ENCODE assay signal across 33 cellular contexts in genomic region chr9:13674926-13675637, GRCh38.
"Had no signal": no experiment of that assay in that cellular context is flagged by ENCODE, and none has a peak within 500 bp of the region (broad histone marks: within the 10 kb centered on the region; RNA-seq: fewer than 3 reads in every experiment).

No MANE protein-coding gene starts in this region.

- H3K27ac Mint-ChIP-seq: activated naive CD4-positive, alpha-beta T cell treated with anti-CD3 and anti-CD28 coated beads for 36 hours; activated naive CD8-positive, alpha-beta T cell treated with anti-CD3 and anti-CD28 coated beads for 36 hours; activated T-helper 1 cell treated with anti-CD3 and anti-CD28 coated beads, Interleukin-12 subunit alpha, Interleukin-12 subunit beta, Interleukin-2, Interleukin-4 antibody, amounts not matched to agents 30 ng/mL and 10 ng/mL and 1 ng/mL, durations not matched to agents 14 hours and 24 hours and 36 hours; memory B cell; natural killer cell treated with Interleukin-12 subunit alpha and Interleukin-12 subunit beta and Interleukin-15 and Interleukin-18, amount 100 ng/mL, for 72 hours; progenitor cell of endocrine pancreas; stimulated activated memory B cell treated with anti-CD40 and anti-IgM and Interleukin-4, amounts not matched to agents 10 μg/mL and 1 μg/mL and 100 μg/mL, for 72 hours; stimulated activated naive CD8-positive, alpha-beta T cell treated with anti-CD3 and anti-CD28 coated beads, Interleukin-15, amount 100 ng/mL, for 72 hours; T-helper 1 cell treated with Interleukin-12 subunit alpha and Interleukin-12 subunit beta and Interleukin-4 antibody, amounts not matched to agents 30 μg/mL and 1 μg/mL, for 36 hours had no signal

- H3K4me1 Mint-ChIP-seq: activated naive CD8-positive, alpha-beta T cell treated with anti-CD3 and anti-CD28 coated beads for 36 hours; memory B cell; stimulated activated memory B cell treated with anti-CD40 and anti-IgM and Interleukin-4, amounts not matched to agents 10 μg/mL and 1 μg/mL and 100 μg/mL, for 72 hours; stimulated activated naive CD8-positive, alpha-beta T cell treated with anti-CD3 and anti-CD28 coated beads, Interleukin-15, amount 100 ng/mL, for 72 hours had no signal

- H3K9me3 ChIP-seq: adrenal gland, body of pancreas, mucosa of descending colon, neutrophil, ovary, thyroid gland, upper lobe of left lung, vagina had no signal

- H3K4me2 ChIP-seq: hepatocyte, smooth muscle cell had no signal

- H3K36me3 Mint-ChIP-seq: activated naive CD8-positive, alpha-beta T cell treated with anti-CD3 and anti-CD28 coated beads for 36 hours; memory B cell; natural killer cell treated with Interleukin-12 subunit alpha and Interleukin-12 subunit beta and Interleukin-15 and Interleukin-18, amount 100 ng/mL, for 72 hours; stimulated activated memory B cell treated with anti-CD40 and anti-IgM and Interleukin-4, amounts not matched to agents 10 μg/mL and 1 μg/mL and 100 μg/mL, for 72 hours had no signal

- H2AFZ ChIP-seq: hepatocyte had no signal

- H3K27ac ChIP-seq: adrenal gland, body of pancreas, esophagus squamous epithelium, hepatocyte, neutrophil, ovary, thyroid gland, upper lobe of left lung, vagina, VCaP had no signal

- H3K27me3 Mint-ChIP-seq: activated naive CD8-positive, alpha-beta T cell treated with anti-CD3 and anti-CD28 coated beads for 36 hours; memory B cell; natural killer cell treated with Interleukin-12 subunit alpha and Interleukin-12 subunit beta and Interleukin-15 and Interleukin-18, amount 100 ng/mL, for 72 hours; progenitor cell of endocrine pancreas; stimulated activated memory B cell treated with anti-CD40 and anti-IgM and Interleukin-4, amounts not matched to agents 10 μg/mL and 1 μg/mL and 100 μg/mL, for 72 hours; stimulated activated naive CD8-positive, alpha-beta T cell treated with anti-CD3 and anti-CD28 coated beads, Interleukin-15, amount 100 ng/mL, for 72 hours had no signal

- H3K36me3 ChIP-seq: adrenal gland, esophagus squamous epithelium, neutrophil, ovary, thyroid gland, upper lobe of left lung, vagina had no signal

- ATAC-seq: body of pancreas; mucosa of descending colon; natural killer cell treated with Interleukin-12 subunit alpha and Interleukin-12 subunit beta and Interleukin-15 and Interleukin-18, amount 100 ng/mL, for 72 hours; stimulated activated memory B cell treated with anti-CD40 and anti-IgM and Interleukin-4, amounts not matched to agents 10 μg/mL and 1 μg/mL and 100 μg/mL, for 72 hours; stimulated activated naive CD8-positive, alpha-beta T cell treated with anti-CD3 and anti-CD28 coated beads, Interleukin-15, amount 100 ng/mL, for 72 hours had no signal

- H3K4me3 ChIP-seq: adrenal gland, body of pancreas, esophagus squamous epithelium, hepatocyte, mucosa of descending colon, ovary, smooth muscle cell, thyroid gland, upper lobe of left lung, vagina had no signal

- H3K4me3 Mint-ChIP-seq: activated naive CD4-positive, alpha-beta T cell treated with anti-CD3 and anti-CD28 coated beads for 36 hours; activated naive CD8-positive, alpha-beta T cell treated with anti-CD3 and anti-CD28 coated beads for 36 hours; activated T-helper 1 cell treated with anti-CD3 and anti-CD28 coated beads, Interleukin-12 subunit alpha, Interleukin-12 subunit beta, Interleukin-2, Interleukin-4 antibody, amounts not matched to agents 30 ng/mL and 10 ng/mL and 1 ng/mL, durations not matched to agents 14 hours and 24 hours and 36 hours; memory B cell; natural killer cell treated with Interleukin-12 subunit alpha and Interleukin-12 subunit beta and Interleukin-15 and Interleukin-18, amount 100 ng/mL, for 72 hours; stimulated activated memory B cell treated with anti-CD40 and anti-IgM and Interleukin-4, amounts not matched to agents 10 μg/mL and 1 μg/mL and 100 μg/mL, for 72 hours; stimulated activated naive CD8-positive, alpha-beta T cell treated with anti-CD3 and anti-CD28 coated beads, Interleukin-15, amount 100 ng/mL, for 72 hours; T-helper 1 cell treated with Interleukin-12 subunit alpha and Interleukin-12 subunit beta and Interleukin-4 antibody, amounts not matched to agents 30 μg/mL and 1 μg/mL, for 36 hours had no signal

- H3K27me3 ChIP-seq: adrenal gland, body of pancreas, esophagus squamous epithelium, hepatocyte, neutrophil, ovary, thyroid gland, upper lobe of left lung, vagina had no signal

- H3K4me1 ChIP-seq: adrenal gland, body of pancreas, esophagus squamous epithelium, thyroid gland, upper lobe of left lung, vagina had no signal

- H3K79me2 ChIP-seq: hepatocyte had no signal

- DNase-seq: activated CD4-positive, alpha-beta T cell treated with anti-CD3 and anti-CD28 coated beads for 4 hours; activated CD4-positive, alpha-beta T cell treated with anti-CD3 and anti-CD28 coated beads, Interleukin-2, amount 50 U/mL, for 48 hours; activated CD8-positive, alpha-beta memory T cell treated with anti-CD3 and anti-CD28 coated beads, Interleukin-2, amount 50 U/mL, for 4 hours; activated effector memory CD4-positive, alpha-beta T cell treated with anti-CD3 and anti-CD28 coated beads, Interleukin-2, amount 50 U/mL, for 16 hours; activated naive CD4-positive, alpha-beta T cell treated with anti-CD3 and anti-CD28 coated beads for 36 hours; activated naive CD8-positive, alpha-beta T cell treated with anti-CD3 and anti-CD28 coated beads for 36 hours; activated T-cell treated with anti-CD3 and anti-CD28 coated beads, Interleukin-2, amount 50 U/mL, for 1 hour; adrenal gland; aorta; body of pancreas; esophagus squamous epithelium; islet precursor cell; mucosa of descending colon; ovary; stimulated activated CD4-positive, alpha-beta T cell treated with anti-CD3 and anti-CD28 coated beads, Interleukin-1b, Interleukin-23, amount 100 ng/mL, for 48 hours; stimulated activated CD4-positive, alpha-beta T cell treated with anti-CD3 and anti-CD28 coated beads, Interleukin-4, amount 100 ng/mL, for 4 hours; stimulated activated CD8-positive, alpha-beta memory T cell treated with anti-CD3 and anti-CD28 coated beads, Interleukin-4, amount 100 ng/mL, for 48 hours; stimulated activated naive CD8-positive, alpha-beta T cell treated with anti-CD3 and anti-CD28 coated beads, Interleukin-15, amount 100 ng/mL, for 72 hours; substantia nigra; T-helper 9 cell; thyroid gland had no signal
